Comparison of ENCODE assay signal across 8 cellular contexts in the genomic region with DNA sequence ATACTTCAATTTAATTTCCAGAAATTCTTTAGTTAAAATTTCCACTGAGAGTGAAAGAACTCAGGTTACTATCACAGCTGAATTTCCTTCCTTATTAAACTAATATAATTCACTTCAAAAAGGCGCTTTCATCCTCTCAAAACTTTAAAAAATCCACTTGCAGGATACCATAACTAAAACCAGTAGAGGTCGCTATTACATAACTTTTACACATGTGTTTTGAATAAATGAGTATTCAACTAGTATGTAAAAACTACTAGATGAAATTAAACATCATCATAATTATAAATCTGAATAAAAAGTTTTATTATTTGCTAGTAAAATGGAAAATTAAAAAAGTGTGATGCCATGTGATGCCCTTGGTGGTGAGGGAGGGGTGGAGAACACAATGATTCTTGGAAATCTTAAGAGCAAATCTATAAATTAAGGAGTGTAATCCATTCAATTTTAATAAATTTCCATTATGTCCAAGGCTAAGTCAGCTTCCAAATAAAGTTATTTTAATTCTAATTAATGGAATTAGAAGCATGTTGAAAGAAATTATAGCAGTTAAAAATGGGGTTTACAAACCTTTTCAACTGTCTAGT.
DNase-seq lines count a peak whose midpoint lies in the region; ATAC-seq and TF ChIP-seq lines count a peak whose summit lies in the region.

No MANE protein-coding gene starts in this region.

- whole genome bisulfite sequencing in right lobe of liver (ENCODE audit: insufficient coverage, low coverage, low lambda C conversion rate, missing lambda C conversion rate): 12% methylated on average over 2 of the region's 2 CpGs

- H3K27ac Mint-ChIP-seq in CD4-positive, CD25-positive, alpha-beta regulatory T cell: peak overlapping the region in 1 of 3 donors; percentile 84

- H3K4me1 ChIP-seq in CD4-positive, CD25-positive, alpha-beta regulatory T cell (ENCODE audit: control insufficient read depth, insufficient read depth, low read length, poor library complexity, severe bottlenecking): no peaks in the 10 kb centered on the region
- H3K4me1 ChIP-seq in right lobe of liver: no peaks in the 10 kb centered on the region

- H3K36me3 ChIP-seq in CD4-positive, CD25-positive, alpha-beta regulatory T cell (ENCODE audit: control insufficient read depth, insufficient read depth, low read length): peaks cover 18% of the 10 kb centered on the region
- H3K36me3 ChIP-seq in right lobe of liver: peaks cover 0 to 15% (median under 1%) of the 10 kb centered on the region in 4 donors

- TF ChIP-seq POLR2A in right lobe of liver (IDR thresholded peaks at IDR 0.05): no peak

- H3K27me3 Mint-ChIP-seq in CD4-positive, CD25-positive, alpha-beta regulatory T cell: no peaks in the 10 kb centered on the region

- TF ChIP-seq CTCF in right lobe of liver (IDR thresholded peaks at IDR 0.05): peak; percentile 64 to 78 (median 75)

- ATAC-seq in CD4-positive, CD25-positive, alpha-beta regulatory T cell (ENCODE audit: low read depth in 2 of 2): no peak
- peak in 3 of 4 donors; percentile 54 to 59 (median 55) for ATAC-seq in right lobe of liver
- no peak for ATAC-seq in HG02763 (IDR thresholded peaks at IDR 0.05; ENCODE audit: unreplicated experiment)
- no peak for ATAC-seq in HG03097 (IDR thresholded peaks at IDR 0.05; ENCODE audit: low FRiP score, unreplicated experiment)

- H3K4me3 ChIP-seq in CD4-positive, CD25-positive, alpha-beta regulatory T cell (ENCODE audit: low read depth, low read length): no peak overlapping the region
- H3K4me3 ChIP-seq in right lobe of liver: no peak overlapping the region

- no peaks in the 10 kb centered on the region for H3K9me3 ChIP-seq in CD4-positive, CD25-positive, alpha-beta regulatory T cell (ENCODE audit: control insufficient read depth in 2 of 2, low read length in 2 of 2)
- no peaks in the 10 kb centered on the region for H3K9me3 ChIP-seq in right lobe of liver

- intact Hi-C loops in right lobe of liver (cut with DNase I): loop anchor here in 1 of 2 donors (10.0 kb wide), 1 partner anchor 165 kb away; no protein-coding TSS in a partner anchor

- H3K4me1 Mint-ChIP-seq in CD4-positive, CD25-positive, alpha-beta regulatory T cell: peaks cover 7 to 15% (median 11%) of the 10 kb centered on the region in 4 donors

- H3K27me3 ChIP-seq in CD4-positive, CD25-positive, alpha-beta regulatory T cell (ENCODE audit: control insufficient read depth, insufficient read depth, low read length): no peaks in the 10 kb centered on the region
- H3K27me3 ChIP-seq in right lobe of liver: no peaks in the 10 kb centered on the region

- no peak overlapping the region for H3K27ac ChIP-seq in CD4-positive, CD25-positive, alpha-beta regulatory T cell (ENCODE audit: insufficient read depth, low read length, poor library complexity, severe bottlenecking)
- no peak overlapping the region for H3K27ac ChIP-seq in right lobe of liver

- no peak overlapping the region for H3K4me3 Mint-ChIP-seq in CD4-positive, CD25-positive, alpha-beta regulatory T cell

- peaks cover 10% of the 10 kb centered on the region for H3K36me3 Mint-ChIP-seq in CD4-positive, CD25-positive, alpha-beta regulatory T cell

- H3K9me3 Mint-ChIP-seq in CD4-positive, CD25-positive, alpha-beta regulatory T cell: no peaks in the 10 kb centered on the region

- peak in 2 of 3 donors; percentile 70 to 76 for DNase-seq in CD4-positive, CD25-positive, alpha-beta regulatory T cell
- DNase-seq in HCEC 1CT (peak; percentile 40), NCI-H510A treated with DMSO at 0.1 percent for 48 hours (lab: John Stamatoyannopoulos, UW) (peak; percentile 81), brain pericyte (ENCODE audit: low read depth, low spot score) (peak; percentile 12), right lobe of liver (no peak)
- DNase-seq in activated effector memory CD4-positive, alpha-beta T cell treated with Interleukin-2 at 50 U/mL for 16 hours: no peak

Comparison
In these comparisons a context has a peak if more than half of its experiments do, and no peak if none do; other contexts are left out.
1. ATAC-seq: peak in right lobe of liver (3 of 4); none in CD4-positive, CD25-positive, alpha-beta regulatory T cell (0 of 2), HG02763 (single experiment) and HG03097 (single experiment).
2. DNase-seq: peak in CD4-positive, CD25-positive, alpha-beta regulatory T cell (2 of 3), HCEC 1CT (single experiment), NCI-H510A treated with DMSO at 0.1 percent for 48 hours (single experiment) and brain pericyte (single experiment); none in right lobe of liver (0 of 3) and activated effector memory CD4-positive, alpha-beta T cell treated with Interleukin-2 at 50 U/mL for 16 hours (single experiment).